19 cellular contexts compared by ENCODE assay signal in genomic region chr15:84552896-84553295, GRCh38. TPM values are rescaled to one million over a fixed set of nuclear protein-coding genes. Genes with fewer than 3 reads are reported as not detected.
DNase-seq lines count a peak whose midpoint lies in the region; TF ChIP-seq lines count a peak whose summit lies in the region.
"Had no signal": no experiment of that assay in that cellular context is flagged by ENCODE, and none has a peak within 500 bp of the region (broad histone marks: within the 10 kb centered on the region; RNA-seq: fewer than 3 reads in every experiment).

No MANE protein-coding gene starts in this region.

- H2AFZ ChIP-seq in GM23248 = no peak overlapping the region

- no peaks in the 10 kb centered on the region for H3K36me3 Mint-ChIP-seq in Caco-2 (ENCODE audit: insufficient read depth, unreplicated experiment)

- peaks cover 70% of the 10 kb centered on the region for H3K79me2 ChIP-seq in GM23248 (ENCODE audit: insufficient read depth)

- H3K4me3 Mint-ChIP-seq in Caco-2 (ENCODE audit: unreplicated experiment) = no peak overlapping the region
- H3K4me3 Mint-ChIP-seq: CD8-positive, alpha-beta T cell had no signal

- no peak for TF ChIP-seq CTCF in adrenal gland (IDR thresholded peaks at IDR 0.05)
- no peak for TF ChIP-seq CTCF in Caco-2 (IDR thresholded peaks at IDR 0.05; ENCODE audit: insufficient read depth in 1 of 2, low read depth in 1 of 2, low read length in 1 of 2, severe bottlenecking in 1 of 2, unreplicated experiment in 1 of 2)

- CTCF ChIA-PET in Caco-2 (lab: Charles Lee) = no interaction called here

- 15 to 50% methylated on average over 1 of the region's 1 CpG for WGBS in GM23248 (ENCODE audit: low coverage in 1 of 2, low lambda C conversion rate in 2 of 2, missing lambda C conversion rate in 2 of 2), 2 experiments
- WGBS in adrenal gland, 4 donors = 92 to 100% (median 98%) methylated on average over 1 of the region's 1 CpG

- peak overlapping the region; percentile 59 for H3K27ac ChIP-seq in GM23248
- no peak overlapping the region for H3K27ac ChIP-seq in adrenal gland
- H3K27ac ChIP-seq: BLaER1, SK-N-MC had no signal

- no peaks in the 10 kb centered on the region for H3K9me3 Mint-ChIP-seq in Caco-2 (ENCODE audit: unreplicated experiment)
- H3K9me3 Mint-ChIP-seq: CD8-positive, alpha-beta T cell had no signal

- DNase-seq in GM23248 (peak; percentile 79), amniotic epithelial cell (ENCODE audit: low read depth) (peak; percentile 8), glomerular visceral epithelial cell (ENCODE audit: extremely low spot score) (peak; percentile 64), stromal cell of bone marrow (ENCODE audit: low read depth) (peak; percentile 10), dermis blood vessel endothelial cell (no peak), NAMALWA (ENCODE audit: low spot score) (no peak), adrenal gland (no peak), Caco-2 (no peak)
- DNase-seq: CD8-positive, alpha-beta T cell; DMS79; GDM1; NCI-H1436; NCI-H2081 treated with DMSO at 0.1 percent for 48 hours; NCI-H510A treated with DMSO at 0.1 percent for 48 hours; NCI-H82; Right ventricle myocardium superior had no signal

- intact Hi-C loops in adrenal gland (cut with DNase I) = no loop called here
- intact Hi-C loops in Caco-2 (cut with micrococcal nuclease; ENCODE audit: unreplicated experiment) = no loop called here

- in situ Hi-C loops in GM23248 (cut with MboI) = no loop called here

- BruUV-seq in Caco-2 (replicated peaks; lab: Mats Ljungman, UMichigan) = no TSS peak

- no peaks in the 10 kb centered on the region for H3K27me3 Mint-ChIP-seq in Caco-2 (ENCODE audit: insufficient read depth, unreplicated experiment)

- no peaks in the 10 kb centered on the region for H3K9me3 ChIP-seq in GM23248 (ENCODE audit: low read depth)
- no peaks in the 10 kb centered on the region for H3K9me3 ChIP-seq in adrenal gland (replicated peaks in 1 of 3)
- no peaks in the 10 kb centered on the region for H3K9me3 ChIP-seq in Caco-2

- H3K27ac Mint-ChIP-seq in Caco-2 (ENCODE audit: unreplicated experiment) = no peak overlapping the region
- H3K27ac Mint-ChIP-seq: CD8-positive, alpha-beta T cell had no signal

- no peak overlapping the region for H3K9ac ChIP-seq in GM23248
- H3K9ac ChIP-seq: BLaER1 had no signal

- H3K4me1 ChIP-seq in GM23248 (ENCODE audit: insufficient read depth) = peaks cover 40% of the 10 kb centered on the region
- H3K4me1 ChIP-seq in adrenal gland (replicated peaks in 1 of 2) = peaks cover 8 to 19% of the 10 kb centered on the region in 2 donors
- no peaks in the 10 kb centered on the region for H3K4me1 ChIP-seq in Caco-2

- H4K20me1 ChIP-seq in GM23248 (ENCODE audit: insufficient read depth) = peaks cover 8% of the 10 kb centered on the region; the same call in 1 of the 2 replicates

- TF ChIP-seq POLR2A in adrenal gland (IDR thresholded peaks at IDR 0.05) = no peak

- no peak overlapping the region for H3K4me2 ChIP-seq in GM23248 (ENCODE audit: unreplicated experiment)
- H3K4me2 ChIP-seq: BLaER1 had no signal

- POLR2A ChIA-PET in Caco-2 (lab: Charles Lee) = no interaction called here

- H3K36me3 ChIP-seq in GM23248 (ENCODE audit: low read depth) (0 out of 2 replicates have a peak, but pooled peaks cover 4% of the 10 kb centered on the region), adrenal gland (replicated peaks in 1 of 2) (peaks cover 0 to 3% of the 10 kb centered on the region in 2 donors), Caco-2 (ENCODE audit: control insufficient read depth, insufficient read depth, low read length) (no peaks in the 10 kb centered on the region)

- H3K9me2 ChIP-seq in GM23248 (ENCODE audit: insufficient read depth) = no peaks in the 10 kb centered on the region

- H3K4me1 Mint-ChIP-seq in Caco-2 (ENCODE audit: low read depth, unreplicated experiment) = no peaks in the 10 kb centered on the region

- no peaks in the 10 kb centered on the region for H3K27me3 ChIP-seq in GM23248 (replicated peaks; ENCODE audit: insufficient read depth)
- no peaks in the 10 kb centered on the region for H3K27me3 ChIP-seq in adrenal gland
- H3K27me3 ChIP-seq in Caco-2 (replicated peaks; ENCODE audit: control insufficient read depth, insufficient read depth, low read length) = no peaks in the 10 kb centered on the region
- H3K27me3 ChIP-seq: BLaER1 had no signal

- H3F3A ChIP-seq in GM23248 (ENCODE audit: insufficient read depth) = peaks cover 24% of the 10 kb centered on the region

- H3K4me3 ChIP-seq in GM23248 = no peak overlapping the region
- H3K4me3 ChIP-seq in adrenal gland = no peak overlapping the region
- H3K4me3 ChIP-seq in Caco-2 (ENCODE audit: low read depth, low read length) = no peak overlapping the region
- H3K4me3 ChIP-seq: BLaER1, K562, SK-N-MC had no signal

RNA-seq across cellular contexts. Expression of gene ZSCAN2, which starts 47.9 kb away (rescaled TPM):
- total RNA-seq in GM23248 (2014; rRNA removed; shearing (Covaris generic)) = 3.4 and 15.0 TPM in 2 replicates
- polyA plus RNA-seq in GM23248 (2016; fragmentation: Nextera tagmentation; extraction: Ambion mirVana) = 2.8 and 2.9 TPM in 2 replicates
- total RNA-seq in dermis blood vessel endothelial cell = 14.5 and 18.5 TPM in 2 replicates
- 10 to 100 TPM in 6 of 8 donors, 1 to 10 TPM in 2; 5.2 to 16.9 (median 10.7) TPM for total RNA-seq in adrenal gland
- 1 to 10 TPM; 3.8 to 5.2 (median 4.1) TPM for polyA plus RNA-seq in adrenal gland
- total RNA-seq in Caco-2 (2022) = 12.7 and 12.9 TPM in 2 replicates

Comparison
In these comparisons a context has a peak if more than half of its experiments do, and no peak if none do; other contexts are left out.
1. DNase-seq: peak in GM23248 (single experiment), amniotic epithelial cell (single experiment), glomerular visceral epithelial cell (single experiment) and stromal cell of bone marrow (single experiment); none in dermis blood vessel endothelial cell (single experiment), NAMALWA (single experiment), adrenal gland (0 of 7) and Caco-2 (0 of 2).